In the genomic region with DNA sequence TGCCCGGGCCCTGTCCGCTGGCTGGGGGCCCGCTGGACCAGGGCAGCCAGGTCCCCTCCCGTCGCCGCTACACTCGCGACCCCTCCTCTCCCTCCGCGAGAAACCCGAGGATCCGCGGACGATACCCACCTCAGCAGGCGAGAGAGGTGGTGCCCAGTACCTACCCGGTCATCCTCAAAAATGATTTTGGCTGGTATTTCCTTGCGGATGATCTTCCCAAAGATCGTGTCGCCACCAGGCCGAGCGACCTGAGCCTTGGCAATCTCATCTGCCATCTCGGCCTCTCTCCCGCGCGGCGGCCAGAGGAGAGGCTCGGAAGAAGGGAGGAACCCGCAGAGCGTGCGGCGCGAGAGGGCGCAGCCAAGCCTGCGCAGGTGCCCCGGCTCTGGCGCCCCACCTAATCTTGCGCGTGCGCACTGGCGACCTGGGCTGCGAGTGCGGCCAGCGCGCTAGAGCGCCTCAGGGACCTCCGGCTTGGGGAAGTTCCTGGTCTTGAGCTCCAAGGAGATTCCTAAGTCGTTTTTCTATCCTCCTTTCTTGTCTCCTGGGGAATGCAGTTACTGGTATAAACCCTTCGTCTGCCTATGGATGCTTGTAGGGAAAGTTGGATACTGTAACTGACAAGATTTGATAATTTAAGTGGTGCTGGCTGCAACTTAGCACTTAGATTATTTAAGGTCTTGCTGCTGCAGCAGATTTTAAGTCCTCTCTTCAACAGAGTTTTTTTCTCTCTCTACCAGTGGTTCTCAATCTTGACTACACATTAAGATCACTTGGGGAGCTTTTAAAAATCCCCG, we compare ENCODE assay signal across 8 cellular contexts. TPM values are rescaled to one million over a fixed set of nuclear protein-coding genes. Genes with fewer than 3 reads are reported as not detected.
DNase-seq lines count a peak whose midpoint lies in the region; ATAC-seq and TF ChIP-seq lines count a peak whose summit lies in the region.

A gene (minus strand): TSS at position 326 of the 797 bp plus-strand sequence. CDS start 51 bp downstream, at position 275.

- H3K27me3 ChIP-seq in adipocyte (replicated peaks; ENCODE audit: control insufficient read depth, insufficient read depth, low read length) (no peaks in the 10 kb centered on the region), upper lobe of right lung (no peaks in the 10 kb centered on the region)

- ATAC-seq in HG02763 (IDR thresholded peaks at IDR 0.05; ENCODE audit: unreplicated experiment) (peak; percentile 84), upper lobe of right lung (peak; percentile 94)

- H3K36me3 ChIP-seq in adipocyte (ENCODE audit: control insufficient read depth, insufficient read depth, low read length, severe bottlenecking) (peaks cover 26% of the 10 kb centered on the region), upper lobe of right lung (peaks cover 27% of the 10 kb centered on the region)

- intact Hi-C loops in cardiac septum (cut with DNase I) (loop anchor here (2.0 to 10.0 kb wide), 3 partner anchors 100 to 1260 kb away; a partner anchor contains a TSS), posterior vena cava (cut with DNase I) (loop anchor here in 1 of 2 donors (10.0 kb wide), 1 partner anchor 250 kb away; no protein-coding TSS in a partner anchor), upper lobe of right lung (cut with DNase I) (no loop called here)

- peak within 1 kb of the TSS; percentile 94 for H3K27ac ChIP-seq in upper lobe of right lung

- peaks cover 14% of the 10 kb centered on the region for H3K4me1 ChIP-seq in adipocyte (ENCODE audit: control insufficient read depth, insufficient read depth, low read length)
- H3K4me1 ChIP-seq in upper lobe of right lung = peaks cover 16% of the 10 kb centered on the region

- DNase-seq in NCI-H1417 (lab: John Stamatoyannopoulos, UW) (peak; percentile 87 to 92 (median 91)), SW480 (ENCODE audit: low spot score) (peak; percentile 93), adipocyte (ENCODE audit: low read depth) (peak; percentile 95), cardiac septum (ENCODE audit: low spot score) (peak; percentile 96), posterior vena cava (ENCODE audit: low spot score) (peak; percentile 97), upper lobe of right lung (peak; percentile 98)

- peak; percentile 24; the same call in 1 of the 2 replicates for TF ChIP-seq CTCF in GM12874 (IDR thresholded peaks at IDR 0.05; ENCODE audit: insufficient read depth, low read depth, low read length)
- TF ChIP-seq CTCF in upper lobe of right lung (IDR thresholded peaks at IDR 0.05) = peak; percentile 8

- H3K4me3 ChIP-seq in adipocyte (ENCODE audit: low read length) = peak within 1 kb of the TSS; percentile 90
- peak within 1 kb of the TSS; percentile 92 for H3K4me3 ChIP-seq in upper lobe of right lung

- peak within 1 kb of the TSS; percentile 97 for H3K9ac ChIP-seq in adipocyte (ENCODE audit: low read length)

- H3K9me3 ChIP-seq in adipocyte (ENCODE audit: control insufficient read depth, low read length) (no peaks in the 10 kb centered on the region), upper lobe of right lung (no peaks in the 10 kb centered on the region)

RNA-seq across cellular contexts. Expression of the gene that starts here (rescaled TPM):
- total RNA-seq in cardiac septum (102 TPM), posterior vena cava (100 to 1,000 TPM; 129 to 156 TPM), upper lobe of right lung (147 TPM)

Comparison
In these comparisons a context has a peak if more than half of its experiments do, and no peak if none do; other contexts are left out.
1. Peak in every context shown above with its lines: DNase-seq, ATAC-seq, H3K4me3 ChIP-seq and H3K27ac ChIP-seq.